In genomic region chr4:148980782-148981181, GRCh38 we compare ENCODE assay signal across 1 cellular context.
TF ChIP-seq lines count a peak whose summit lies in the region.

No MANE protein-coding gene starts in this region.

TF ChIP-seq in GM23338, 12 proteins besides CTCF, POLR2A, EP300 and RAD21 (continued from another document):
- TF ChIP-seq, protein P1, sequence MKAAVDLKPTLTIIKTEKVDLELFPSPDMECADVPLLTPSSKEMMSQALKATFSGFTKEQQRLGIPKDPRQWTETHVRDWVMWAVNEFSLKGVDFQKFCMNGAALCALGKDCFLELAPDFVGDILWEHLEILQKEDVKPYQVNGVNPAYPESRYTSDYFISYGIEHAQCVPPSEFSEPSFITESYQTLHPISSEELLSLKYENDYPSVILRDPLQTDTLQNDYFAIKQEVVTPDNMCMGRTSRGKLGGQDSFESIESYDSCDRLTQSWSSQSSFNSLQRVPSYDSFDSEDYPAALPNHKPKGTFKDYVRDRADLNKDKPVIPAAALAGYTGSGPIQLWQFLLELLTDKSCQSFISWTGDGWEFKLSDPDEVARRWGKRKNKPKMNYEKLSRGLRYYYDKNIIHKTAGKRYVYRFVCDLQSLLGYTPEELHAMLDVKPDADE (IDR thresholded peaks at IDR 0.05): no peak
- TF ChIP-seq, protein P2, sequence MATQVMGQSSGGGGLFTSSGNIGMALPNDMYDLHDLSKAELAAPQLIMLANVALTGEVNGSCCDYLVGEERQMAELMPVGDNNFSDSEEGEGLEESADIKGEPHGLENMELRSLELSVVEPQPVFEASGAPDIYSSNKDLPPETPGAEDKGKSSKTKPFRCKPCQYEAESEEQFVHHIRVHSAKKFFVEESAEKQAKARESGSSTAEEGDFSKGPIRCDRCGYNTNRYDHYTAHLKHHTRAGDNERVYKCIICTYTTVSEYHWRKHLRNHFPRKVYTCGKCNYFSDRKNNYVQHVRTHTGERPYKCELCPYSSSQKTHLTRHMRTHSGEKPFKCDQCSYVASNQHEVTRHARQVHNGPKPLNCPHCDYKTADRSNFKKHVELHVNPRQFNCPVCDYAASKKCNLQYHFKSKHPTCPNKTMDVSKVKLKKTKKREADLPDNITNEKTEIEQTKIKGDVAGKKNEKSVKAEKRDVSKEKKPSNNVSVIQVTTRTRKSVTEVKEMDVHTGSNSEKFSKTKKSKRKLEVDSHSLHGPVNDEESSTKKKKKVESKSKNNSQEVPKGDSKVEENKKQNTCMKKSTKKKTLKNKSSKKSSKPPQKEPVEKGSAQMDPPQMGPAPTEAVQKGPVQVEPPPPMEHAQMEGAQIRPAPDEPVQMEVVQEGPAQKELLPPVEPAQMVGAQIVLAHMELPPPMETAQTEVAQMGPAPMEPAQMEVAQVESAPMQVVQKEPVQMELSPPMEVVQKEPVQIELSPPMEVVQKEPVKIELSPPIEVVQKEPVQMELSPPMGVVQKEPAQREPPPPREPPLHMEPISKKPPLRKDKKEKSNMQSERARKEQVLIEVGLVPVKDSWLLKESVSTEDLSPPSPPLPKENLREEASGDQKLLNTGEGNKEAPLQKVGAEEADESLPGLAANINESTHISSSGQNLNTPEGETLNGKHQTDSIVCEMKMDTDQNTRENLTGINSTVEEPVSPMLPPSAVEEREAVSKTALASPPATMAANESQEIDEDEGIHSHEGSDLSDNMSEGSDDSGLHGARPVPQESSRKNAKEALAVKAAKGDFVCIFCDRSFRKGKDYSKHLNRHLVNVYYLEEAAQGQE (IDR thresholded peaks at IDR 0.05; ENCODE audit: unreplicated experiment): no peak
